In the genomic region with DNA sequence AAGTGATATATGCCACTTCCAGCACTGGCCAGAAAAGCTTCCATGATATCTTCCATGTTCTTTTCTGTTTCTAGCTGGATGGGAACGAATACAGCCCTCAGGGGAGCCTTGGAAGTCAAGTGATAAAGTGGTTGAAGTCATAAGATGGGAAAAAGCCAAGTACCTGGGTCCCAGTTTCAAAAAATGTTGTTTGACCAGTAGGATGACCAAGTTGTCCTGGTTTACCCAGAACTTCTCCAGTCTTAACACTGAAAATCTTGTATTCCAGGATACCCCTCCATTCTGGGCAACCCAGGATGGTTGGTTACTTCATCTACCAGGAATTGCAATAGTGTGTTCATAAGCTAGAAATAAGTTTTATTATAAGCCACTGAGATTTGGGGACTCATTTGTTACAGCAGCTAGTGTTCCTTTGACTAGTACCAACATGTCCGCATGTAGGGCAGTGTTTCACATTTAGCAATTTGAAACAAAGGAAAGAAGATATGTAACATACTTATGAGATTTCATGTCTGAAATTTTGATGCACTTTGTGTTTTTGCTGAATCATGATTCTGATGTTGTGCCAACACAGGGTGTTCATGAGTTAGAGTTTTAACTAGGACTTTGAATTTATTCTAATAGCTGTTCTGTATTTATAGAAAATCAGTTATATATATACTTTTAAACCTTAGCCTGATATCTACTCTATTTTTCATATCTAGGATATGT, we compare ENCODE assay signal across 2 cellular contexts.
TF ChIP-seq lines count a peak whose summit lies in the region.

No MANE protein-coding gene starts in this region.

TF ChIP-seq in IMR-90, 13 proteins besides CTCF, POLR2A, EP300 and RAD21 (continued from another document):
- TF ChIP-seq NFE2L2 (IDR thresholded peaks at IDR 0.05; ENCODE audit: low read depth, low read length) (peak; percentile 70), MXI1 (IDR thresholded peaks at IDR 0.05; ENCODE audit: borderline replicate concordance, low read depth, low read length) (no peak), SMC3 (IDR thresholded peaks at IDR 0.05; ENCODE audit: low read depth, low read length) (no peak), CEBPB (IDR thresholded peaks at IDR 0.05; ENCODE audit: low read depth, low read length) (no peak), RFX5 (IDR thresholded peaks at IDR 0.05; ENCODE audit: low read depth, low read length) (no peak), BHLHE40 (IDR thresholded peaks at IDR 0.05; ENCODE audit: low read depth, low read length) (no peak), FOS (IDR thresholded peaks at IDR 0.05; ENCODE audit: low read depth, low read length) (no peak), MAZ (IDR thresholded peaks at IDR 0.05; ENCODE audit: borderline replicate concordance, low read depth, low read length) (no peak), RCOR1 (IDR thresholded peaks at IDR 0.05; ENCODE audit: insufficient replicate concordance, low read length) (no peak)
- TF ChIP-seq, protein P1, sequence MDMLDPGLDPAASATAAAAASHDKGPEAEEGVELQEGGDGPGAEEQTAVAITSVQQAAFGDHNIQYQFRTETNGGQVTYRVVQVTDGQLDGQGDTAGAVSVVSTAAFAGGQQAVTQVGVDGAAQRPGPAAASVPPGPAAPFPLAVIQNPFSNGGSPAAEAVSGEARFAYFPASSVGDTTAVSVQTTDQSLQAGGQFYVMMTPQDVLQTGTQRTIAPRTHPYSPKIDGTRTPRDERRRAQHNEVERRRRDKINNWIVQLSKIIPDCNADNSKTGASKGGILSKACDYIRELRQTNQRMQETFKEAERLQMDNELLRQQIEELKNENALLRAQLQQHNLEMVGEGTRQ (IDR thresholded peaks at IDR 0.05; ENCODE audit: low read depth, low read length) = no peak
- TF ChIP-seq, protein P2, sequence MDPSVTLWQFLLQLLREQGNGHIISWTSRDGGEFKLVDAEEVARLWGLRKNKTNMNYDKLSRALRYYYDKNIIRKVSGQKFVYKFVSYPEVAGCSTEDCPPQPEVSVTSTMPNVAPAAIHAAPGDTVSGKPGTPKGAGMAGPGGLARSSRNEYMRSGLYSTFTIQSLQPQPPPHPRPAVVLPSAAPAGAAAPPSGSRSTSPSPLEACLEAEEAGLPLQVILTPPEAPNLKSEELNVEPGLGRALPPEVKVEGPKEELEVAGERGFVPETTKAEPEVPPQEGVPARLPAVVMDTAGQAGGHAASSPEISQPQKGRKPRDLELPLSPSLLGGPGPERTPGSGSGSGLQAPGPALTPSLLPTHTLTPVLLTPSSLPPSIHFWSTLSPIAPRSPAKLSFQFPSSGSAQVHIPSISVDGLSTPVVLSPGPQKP (IDR thresholded peaks at IDR 0.05; ENCODE audit: borderline replicate concordance, low read depth, low read length) = no peak

TF ChIP-seq in K562, 482 proteins besides CTCF, POLR2A, EP300 and RAD21 (continued from another document):
- TF ChIP-seq ZNF133 (CRISPR knock-in tag; IDR thresholded peaks at IDR 0.05) (no peak), HCFC1 (IDR thresholded peaks at IDR 0.05; ENCODE audit: low read depth, low read length) (no peak), MAFF (IDR thresholded peaks at IDR 0.05; ENCODE audit: low read length) (peak; percentile 80), ZNF316 (IDR thresholded peaks at IDR 0.05) (peak; percentile 89), MAFK (IDR thresholded peaks at IDR 0.05; ENCODE audit: low read length) (peak; percentile 70), MAFG (tag; conservative IDR thresholded peaks at IDR 0.05) (peak; percentile 91), NFE2 (IDR thresholded peaks at IDR 0.05; ENCODE audit: low read depth) (peak; percentile 50; the same call in 1 of the 2 replicates)
- TF ChIP-seq, protein P3, sequence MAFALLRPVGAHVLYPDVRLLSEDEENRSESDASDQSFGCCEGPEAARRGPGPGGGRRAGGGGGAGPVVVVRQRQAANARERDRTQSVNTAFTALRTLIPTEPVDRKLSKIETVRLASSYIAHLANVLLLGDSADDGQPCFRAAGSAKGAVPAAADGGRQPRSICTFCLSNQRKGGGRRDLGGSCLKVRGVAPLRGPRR (CRISPR knock-in tag; IDR thresholded peaks at IDR 0.05) = no peak
TF ChIP-seq in K562: peak in this region for 7.
